ENCODE assay signal across 1 cellular context in the genomic region with DNA sequence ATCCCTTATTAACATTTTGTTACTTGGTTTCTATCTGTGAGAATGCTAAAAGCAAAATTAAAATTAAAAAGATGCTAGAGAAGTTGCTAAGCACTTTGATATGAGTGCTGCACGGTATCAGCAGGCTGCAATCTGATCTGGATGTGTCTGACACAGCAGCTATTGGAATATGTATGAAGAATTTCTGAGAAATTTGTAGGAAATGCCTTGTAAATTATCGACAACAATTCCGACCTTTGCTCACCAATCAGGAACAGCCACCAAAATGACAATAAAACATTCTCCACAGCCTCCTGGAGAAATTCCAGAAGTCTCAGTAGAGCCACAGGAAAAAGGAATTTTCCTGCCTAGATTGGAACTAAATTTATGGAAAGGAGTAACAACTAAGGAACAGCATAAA.
TF ChIP-seq lines count a peak whose summit lies in the region.

No MANE protein-coding gene starts in this region.

TF ChIP-seq in HepG2, 621 proteins besides CTCF, POLR2A, EP300 and RAD21 (continued from another document):
- no peak for TF ChIP-seq ZNF124 (CRISPR knock-in tag; IDR thresholded peaks at IDR 0.05)
- TF ChIP-seq ZNF556 (CRISPR knock-in tag; IDR thresholded peaks at IDR 0.05; ENCODE audit: borderline replicate concordance), result no peak
- TF ChIP-seq ATM (IDR thresholded peaks at IDR 0.05; ENCODE audit: borderline replicate concordance), result no peak
- TF ChIP-seq, protein P1, sequence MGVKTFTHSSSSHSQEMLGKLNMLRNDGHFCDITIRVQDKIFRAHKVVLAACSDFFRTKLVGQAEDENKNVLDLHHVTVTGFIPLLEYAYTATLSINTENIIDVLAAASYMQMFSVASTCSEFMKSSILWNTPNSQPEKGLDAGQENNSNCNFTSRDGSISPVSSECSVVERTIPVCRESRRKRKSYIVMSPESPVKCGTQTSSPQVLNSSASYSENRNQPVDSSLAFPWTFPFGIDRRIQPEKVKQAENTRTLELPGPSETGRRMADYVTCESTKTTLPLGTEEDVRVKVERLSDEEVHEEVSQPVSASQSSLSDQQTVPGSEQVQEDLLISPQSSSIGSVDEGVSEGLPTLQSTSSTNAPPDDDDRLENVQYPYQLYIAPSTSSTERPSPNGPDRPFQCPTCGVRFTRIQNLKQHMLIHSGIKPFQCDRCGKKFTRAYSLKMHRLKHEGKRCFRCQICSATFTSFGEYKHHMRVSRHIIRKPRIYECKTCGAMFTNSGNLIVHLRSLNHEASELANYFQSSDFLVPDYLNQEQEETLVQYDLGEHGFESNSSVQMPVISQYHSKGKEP (CRISPR knock-in tag; IDR thresholded peaks at IDR 0.05), result no peak
- no peak for TF ChIP-seq TEAD3 (CRISPR knock-in tag; optimal IDR thresholded peaks at IDR 0.05; ENCODE audit: borderline replicate concordance)
TF ChIP-seq in HepG2: peak in this region for 0.
